Comparison of ENCODE assay signal across 10 cellular contexts in the genomic region with DNA sequence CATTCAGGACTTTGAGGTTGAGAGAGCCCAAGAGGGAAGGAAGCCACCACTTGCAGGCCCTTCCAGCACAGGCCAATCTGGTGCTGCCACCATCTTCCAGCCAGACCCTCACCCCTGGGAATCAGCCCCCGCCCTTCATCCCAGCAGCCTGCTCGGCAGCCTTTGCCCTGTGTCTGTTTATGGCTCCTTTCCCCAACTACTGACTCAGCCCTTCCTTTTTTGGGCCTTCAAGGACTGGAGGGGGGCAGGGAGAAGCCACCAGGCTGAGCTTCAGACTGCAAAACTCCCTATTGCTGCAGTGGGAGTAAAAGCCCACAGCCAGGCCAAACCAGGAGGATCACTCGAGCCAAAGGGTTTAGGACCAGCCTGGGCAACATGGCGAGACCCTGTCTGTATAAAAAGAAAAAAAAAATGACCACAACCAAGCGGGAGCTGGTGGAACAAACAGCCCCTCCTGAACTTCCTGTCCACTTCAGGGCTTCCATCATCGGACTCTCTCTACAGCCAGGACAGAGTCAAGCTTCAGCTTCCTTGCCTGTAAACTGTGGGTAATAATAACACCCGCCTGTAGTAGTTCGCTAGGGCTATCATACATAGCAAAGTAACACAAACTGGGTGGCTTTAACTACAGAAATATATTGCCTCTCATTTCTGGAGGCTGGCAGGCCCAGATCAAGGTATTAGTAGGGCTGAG.
A peak's percentile ranks its signal among the peaks of the same experiment; 100 is the strongest.
DNase-seq lines count a peak whose midpoint lies in the region; ATAC-seq and TF ChIP-seq lines count a peak whose summit lies in the region.
"Had no signal": no experiment of that assay in that cellular context is flagged by ENCODE, and none has a peak within 500 bp of the region (broad histone marks: within the 10 kb centered on the region; RNA-seq: fewer than 3 reads in every experiment).

No MANE protein-coding gene starts in this region.

- no TSS peak for BruUV-seq in PC-3 (replicated peaks; lab: Mats Ljungman, UMichigan)

- peaks cover 17% of the 10 kb centered on the region for H3K4me1 ChIP-seq in PC-3 (ENCODE audit: insufficient read depth, low read length)
- H3K4me1 ChIP-seq in mucosa of descending colon (ENCODE audit: low read depth), result peaks cover 36% of the 10 kb centered on the region
- H3K4me1 ChIP-seq in upper lobe of left lung, result peaks cover 10 to 19% (median 14%) of the 10 kb centered on the region in 4 donors

- no peak overlapping the region for H3K9ac ChIP-seq in PC-3 (ENCODE audit: low read length)

- TF ChIP-seq POLR2A in upper lobe of left lung (IDR thresholded peaks at IDR 0.05), result no peak

- DNase-seq in PC-3, result peak; percentile 39
- peak; percentile 60 for DNase-seq in epithelial cell of esophagus (ENCODE audit: low read depth)
- DNase-seq in mucosa of descending colon, result peak; percentile 74 to 79 (median 74)
- DNase-seq in upper lobe of left lung, result no peak
- no peak for DNase-seq in NCI-H2196 (lab: John Stamatoyannopoulos, UW; ENCODE audit: unreplicated experiment)
- DNase-seq in activated CD4-positive, alpha-beta T cell treated with anti-CD3 and anti-CD28 coated beads, Interleukin-2, amount 50 U/mL, for 1 hour, result no peak
- DNase-seq in iPS-NIHi7 (ENCODE audit: extremely low spot score), result no peak
- DNase-seq: dorsolateral prefrontal cortex, NCI-H1092 treated with DMSO at 0.1 percent for 48 hours had no signal

- no peak overlapping the region for H3K4me2 ChIP-seq in PC-3 (ENCODE audit: low read length)

- WGBS in upper lobe of left lung, 2 donors, result 62 to 77% methylated on average over 7 to 8 of the region's 8 CpGs

- H3K27ac ChIP-seq in PC-3 (ENCODE audit: low read length) (no peak overlapping the region), upper lobe of left lung (peak overlapping the region in 3 of 4 donors; percentile 71 to 79 (median 73))
- H3K27ac ChIP-seq: dorsolateral prefrontal cortex, SK-N-MC had no signal

- H3K36me3 ChIP-seq in PC-3 (ENCODE audit: low read depth, low read length) (no peaks in the 10 kb centered on the region), mucosa of descending colon (ENCODE audit: low read depth) (no peaks in the 10 kb centered on the region), upper lobe of left lung (no peaks in the 10 kb centered on the region)

- TF ChIP-seq CTCF in PC-3 (conservative IDR thresholded peaks at IDR 0.05; ENCODE audit: low read depth, low read length) (no peak), epithelial cell of esophagus (IDR thresholded peaks at IDR 0.05; ENCODE audit: insufficient read depth, low read depth, low read length, missing control alignments) (no peak), mucosa of descending colon (IDR thresholded peaks at IDR 0.05) (no peak), upper lobe of left lung (IDR thresholded peaks at IDR 0.05) (no peak)

- no peaks in the 10 kb centered on the region for H4K20me1 ChIP-seq in PC-3 (ENCODE audit: low read length)

- ATAC-seq in PC-3 (peak; percentile 36; the same call in 1 of the 2 replicates), mucosa of descending colon (peak; percentile 78), upper lobe of left lung (ENCODE audit: low FRiP score in 2 of 2) (peak; percentile 44 to 83)

- H3K9me2 ChIP-seq in PC-3 (replicated peaks; ENCODE audit: low read length), result no peaks in the 10 kb centered on the region

- no peaks in the 10 kb centered on the region for H3K79me2 ChIP-seq in PC-3 (ENCODE audit: low read length)

- H3K27me3 ChIP-seq in PC-3 (ENCODE audit: low read length) (no peaks in the 10 kb centered on the region), upper lobe of left lung (no peaks in the 10 kb centered on the region)
- H3K27me3 ChIP-seq: dorsolateral prefrontal cortex had no signal

- H3K4me3 ChIP-seq in PC-3 (ENCODE audit: low read length), result no peak overlapping the region
- H3K4me3 ChIP-seq in epithelial cell of esophagus (ENCODE audit: low read length), result no peak overlapping the region
- H3K4me3 ChIP-seq in mucosa of descending colon, result no peak overlapping the region
- H3K4me3 ChIP-seq in upper lobe of left lung, result no peak overlapping the region
- H3K4me3 ChIP-seq: dorsolateral prefrontal cortex, SK-N-MC had no signal

- peak overlapping the region; percentile 32; the same call in 1 of the 2 replicates for H2AFZ ChIP-seq in PC-3 (ENCODE audit: low read length)

- intact Hi-C loops in PC-3 (cut with micrococcal nuclease) (no loop called here), mucosa of descending colon (cut with DNase I, micrococcal nuclease) (no loop called here)

- CTCF ChIA-PET in PC-3 (lab: Charles Lee), result interaction anchor here (0.6 kb wide), 1 partner anchor 82 kb away, joined by 5 read pairs; no protein-coding TSS in a partner anchor

- no peak for TF ChIP-seq EP300 in upper lobe of left lung (IDR thresholded peaks at IDR 0.05)

- H3F3A ChIP-seq in PC-3 (ENCODE audit: low read length, unreplicated experiment), result no peaks in the 10 kb centered on the region

- POLR2A ChIA-PET in PC-3 (lab: Charles Lee; ENCODE audit: unreplicated experiment), result interaction anchor here (0.6 kb wide), 1 partner anchor 18 kb away, joined by 3 read pairs; no protein-coding TSS in a partner anchor

- H3K9me3 ChIP-seq in PC-3 (ENCODE audit: low read length) (no peaks in the 10 kb centered on the region), mucosa of descending colon (no peaks in the 10 kb centered on the region), upper lobe of left lung (no peaks in the 10 kb centered on the region)

Comparison
In these comparisons a context has a peak if more than half of its experiments do, and no peak if none do; other contexts are left out.
1. DNase-seq: peak in PC-3 (single experiment), epithelial cell of esophagus (single experiment) and mucosa of descending colon (3 of 3); none in upper lobe of left lung (0 of 2), NCI-H2196 (single experiment), activated CD4-positive, alpha-beta T cell treated with anti-CD3 and anti-CD28 coated beads, Interleukin-2, amount 50 U/mL, for 1 hour (single experiment) and iPS-NIHi7 (single experiment).
2. Peak in every context shown above with its lines, with median percentiles within 50 percentile points of each other: ATAC-seq.